ENCODE assay signal across 8 cellular contexts in genomic region chr19:6739390-6739883, GRCh38. TPM values are rescaled to one million over a fixed set of nuclear protein-coding genes. Genes with fewer than 3 reads are reported as not detected.
DNase-seq lines count a peak whose midpoint lies in the region; ATAC-seq, FAIRE-seq and TF ChIP-seq lines count a peak whose summit lies in the region.

Gene TRIP10 (plus strand): TSS chr19:6739680. CDS start chr19:6739762, 82 bp downstream.

- H3K9me3 ChIP-seq in BE2C, result no peaks in the 10 kb centered on the region
- no peaks in the 10 kb centered on the region for H3K9me3 ChIP-seq in RWPE2 (ENCODE audit: severe bottlenecking)

- no peak for ATAC-seq in RWPE2 (ENCODE audit: low read depth)
- ATAC-seq in stimulated activated naive CD8-positive, alpha-beta T cell treated with anti-CD3 and anti-CD28 coated beads, Interleukin-15, Interleukin-2, amounts not matched to agents 100 U/mL and 50 U/mL, for 24 hours, result no peak
- no peak for ATAC-seq in GM19324 (IDR thresholded peaks at IDR 0.05; ENCODE audit: low FRiP score, unreplicated experiment)

- H3K4me1 Mint-ChIP-seq in nephron progenitor cell, result peaks cover 77% of the 10 kb centered on the region

- H3K27me3 Mint-ChIP-seq in nephron progenitor cell (ENCODE audit: low read depth, poor library complexity), result no peaks in the 10 kb centered on the region

- peak; percentile 20 for FAIRE-seq in HTR-8/SVneo (lab: Jason Lieb, UNC)

- peaks cover 19% of the 10 kb centered on the region for H3K36me3 Mint-ChIP-seq in nephron progenitor cell (ENCODE audit: low read depth)

- peak within 1 kb of the TSS; percentile 96 for H3K4me3 Mint-ChIP-seq in nephron progenitor cell

- TF ChIP-seq CTCF in BE2C (IDR thresholded peaks at IDR 0.05; ENCODE audit: low read depth, low read length) (no peak), RWPE2 (IDR thresholded peaks at IDR 0.05; ENCODE audit: poor library complexity, severe bottlenecking) (no peak), foreskin fibroblast (IDR thresholded peaks at IDR 0.05; ENCODE audit: low read depth, low read length) (no peak), nephron progenitor cell (IDR thresholded peaks at IDR 0.05) (no peak)

- H3K4me1 ChIP-seq in BE2C, result peaks cover 5% of the 10 kb centered on the region
- H3K4me1 ChIP-seq in RWPE2 (ENCODE audit: insufficient read depth, poor library complexity, severe bottlenecking), result peaks cover 24% of the 10 kb centered on the region

- H3K27me3 ChIP-seq in BE2C (no peaks in the 10 kb centered on the region), RWPE2 (ENCODE audit: insufficient read depth, poor library complexity, severe bottlenecking) (no peaks in the 10 kb centered on the region)

- DNase-seq in BE2C (peak; percentile 81), HTR-8/SVneo (ENCODE audit: insufficient read length, low spot score) (peak; percentile 71), RWPE2 (ENCODE audit: low spot score) (no peak), foreskin fibroblast (peak; percentile 66 to 89), nephron progenitor cell (peak; percentile 81)
- DNase-seq in activated gamma-delta T cell treated with anti-CD3 and anti-CD28 coated beads, Interleukin-2, amount 50 U/mL, for 16 hours (ENCODE audit: low read depth), result peak; percentile 75
- DNase-seq in stimulated activated naive CD8-positive, alpha-beta T cell treated with anti-CD3 and anti-CD28 coated beads, Interleukin-15, Interleukin-2, amounts not matched to agents 100 U/mL and 50 U/mL, for 24 hours, result peak; percentile 86

- H3K9me3 Mint-ChIP-seq in nephron progenitor cell, result no peaks in the 10 kb centered on the region

- H3K36me3 ChIP-seq in BE2C, result no peaks in the 10 kb centered on the region
- peaks cover 39% of the 10 kb centered on the region for H3K36me3 ChIP-seq in RWPE2 (ENCODE audit: low read depth)

- H3K4me3 ChIP-seq in BE2C (ENCODE audit: low read depth, low read length) (peak within 1 kb of the TSS; percentile 62), RWPE2 (ENCODE audit: severe bottlenecking) (peak within 1 kb of the TSS; percentile 93), foreskin fibroblast (ENCODE audit: low read depth in 1 of 2, low read length in 2 of 2) (peak within 1 kb of the TSS; percentile 84 to 85)

- H3K27ac Mint-ChIP-seq in nephron progenitor cell, result peak within 1 kb of the TSS; percentile 97

- peak within 1 kb of the TSS; percentile 85 for H3K27ac ChIP-seq in RWPE2 (ENCODE audit: poor library complexity, severe bottlenecking)

RNA-seq across cellular contexts. Expression of gene TRIP10, which starts in this region (rescaled TPM):
- polyA plus RNA-seq in BE2C (2012; ENCODE audit: insufficient read depth, insufficient read length, low read depth), result 24.6 TPM
